19 cellular contexts compared by ENCODE assay signal in genomic region chr2:48318118-48318517, GRCh38. TPM values are rescaled to one million over a fixed set of nuclear protein-coding genes. Genes with fewer than 3 reads are reported as not detected.
DNase-seq lines count a peak whose midpoint lies in the region; ATAC-seq, FAIRE-seq and TF ChIP-seq lines count a peak whose summit lies in the region.
"Had no signal": no experiment of that assay in that cellular context is flagged by ENCODE, and none has a peak within 500 bp of the region (broad histone marks: within the 10 kb centered on the region; RNA-seq: fewer than 3 reads in every experiment).

No MANE protein-coding gene starts in this region.

- CTCF ChIA-PET in OCI-LY7 (lab: Charles Lee; ENCODE audit: unreplicated experiment) = no interaction called here

- POLR2A ChIA-PET in OCI-LY7 (lab: Charles Lee) = no interaction called here

- peaks cover 10% of the 10 kb centered on the region; the same call in 1 of the 2 replicates for H4K20me1 ChIP-seq in OCI-LY7 (ENCODE audit: insufficient read depth, low read length)

- H3K9me3 ChIP-seq in OCI-LY7 (ENCODE audit: low read length) = no peaks in the 10 kb centered on the region; the same call in 1 of the 2 replicates
- H3K9me3 ChIP-seq: HAP-1, psoas muscle, SK-N-SH, spleen had no signal

- no peaks in the 10 kb centered on the region for H3K9me2 ChIP-seq in OCI-LY7 (ENCODE audit: insufficient read depth, low read length)
- H3K9me2 ChIP-seq: SK-N-SH had no signal

- H3K4me1 Mint-ChIP-seq in activated T-cell treated with anti-CD3 and anti-CD28 coated beads, Interleukin-2, amount 50 U/mL, for 72 hours (ENCODE audit: low read depth) = peaks cover 54% of the 10 kb centered on the region
- H3K4me1 Mint-ChIP-seq in brain = peaks cover 47% of the 10 kb centered on the region
- peaks cover 51% of the 10 kb centered on the region for H3K4me1 Mint-ChIP-seq in stimulated activated naive CD8-positive, alpha-beta T cell treated with anti-CD3 and anti-CD28 coated beads, Interleukin-15, amount 100 ng/mL, for 72 hours

- H2AFZ ChIP-seq in OCI-LY7 (ENCODE audit: low read length) = no peak overlapping the region

- no peak overlapping the region for H3K27ac ChIP-seq in OCI-LY7 (ENCODE audit: low read depth, low read length, poor library complexity, severe bottlenecking)
- H3K27ac ChIP-seq: psoas muscle had no signal

- no peak for ATAC-seq in activated T-cell treated with anti-CD3 and anti-CD28 coated beads, Interleukin-2, amount 50 U/mL, for 72 hours (replicated peaks in 1 of 2)
- ATAC-seq in stimulated activated naive CD8-positive, alpha-beta T cell treated with anti-CD3 and anti-CD28 coated beads, Interleukin-15, amount 100 ng/mL, for 72 hours = no peak
- no peak for ATAC-seq in HG02763 (IDR thresholded peaks at IDR 0.05; ENCODE audit: unreplicated experiment)
- ATAC-seq: activated naive CD4-positive, alpha-beta T cell treated with anti-CD3 and anti-CD28 coated beads, Interleukin-2, amount 50 U/mL, for 72 hours; psoas muscle had no signal

- BruUV-seq in OCI-LY7 (replicated peaks; lab: Mats Ljungman, UMichigan) = no TSS peak

- DNase-seq in activated T-cell treated with anti-CD3 and anti-CD28 coated beads, Interleukin-2, amount 50 U/mL, for 72 hours = no peak
- DNase-seq in activated T-cell treated with anti-CD3 and anti-CD28 coated beads for 4 hours = no peak
- no peak for DNase-seq in OCI-LY7 (ENCODE audit: low spot score)
- DNase-seq in stimulated activated naive CD8-positive, alpha-beta T cell treated with anti-CD3 and anti-CD28 coated beads, Interleukin-15, amount 100 ng/mL, for 72 hours = no peak
- no peak for DNase-seq in NCI-H446 treated with DMSO at 0.1 percent for 48 hours (lab: John Stamatoyannopoulos, UW)
- DNase-seq in RCC 7860 (ENCODE audit: low spot score) = no peak
- DNase-seq: head of caudate nucleus, MV-4-11, NCI-H2029, NCI-H524 treated with DMSO at 0.1 percent for 48 hours, nephron progenitor cell, psoas muscle, SK-N-SH, spleen had no signal

- H3K27me3 Mint-ChIP-seq in activated T-cell treated with anti-CD3 and anti-CD28 coated beads, Interleukin-2, amount 50 U/mL, for 72 hours (ENCODE audit: low read depth) = no peaks in the 10 kb centered on the region
- H3K27me3 Mint-ChIP-seq in brain = peaks cover 4% of the 10 kb centered on the region
- no peaks in the 10 kb centered on the region for H3K27me3 Mint-ChIP-seq in stimulated activated naive CD8-positive, alpha-beta T cell treated with anti-CD3 and anti-CD28 coated beads, Interleukin-15, amount 100 ng/mL, for 72 hours

- H3K36me3 ChIP-seq in OCI-LY7 (ENCODE audit: insufficient read depth, low read length) = peaks cover 23% of the 10 kb centered on the region
- H3K36me3 ChIP-seq: HAP-1, spleen had no signal

- peak overlapping the region; percentile 23 to 70 for H3K4me3 Mint-ChIP-seq in activated T-cell treated with anti-CD3 and anti-CD28 coated beads, Interleukin-2, amount 50 U/mL, for 72 hours
- peak overlapping the region; percentile 45 to 78 (median 66) for H3K4me3 Mint-ChIP-seq in brain
- H3K4me3 Mint-ChIP-seq in stimulated activated naive CD8-positive, alpha-beta T cell treated with anti-CD3 and anti-CD28 coated beads, Interleukin-15, amount 100 ng/mL, for 72 hours = peak overlapping the region; percentile 49 to 66
- H3K4me3 Mint-ChIP-seq: nephron progenitor cell had no signal

- intact Hi-C loops in OCI-LY7 (cut with micrococcal nuclease; ENCODE audit: unreplicated experiment) = no loop called here

- peaks cover 4 to 5% of the 10 kb centered on the region in 2 donors for H3K36me3 Mint-ChIP-seq in activated T-cell treated with anti-CD3 and anti-CD28 coated beads, Interleukin-2, amount 50 U/mL, for 72 hours (ENCODE audit: insufficient read depth in 2 of 2)
- peaks cover 15% of the 10 kb centered on the region for H3K36me3 Mint-ChIP-seq in brain

- peak overlapping the region; percentile 66 for H3K27ac Mint-ChIP-seq in activated T-cell treated with anti-CD3 and anti-CD28 coated beads, Interleukin-2, amount 50 U/mL, for 72 hours
- peak overlapping the region in 4 of 5 experiments; percentile 5 to 47 (median 25) for H3K27ac Mint-ChIP-seq in brain
- H3K27ac Mint-ChIP-seq in stimulated activated naive CD8-positive, alpha-beta T cell treated with anti-CD3 and anti-CD28 coated beads, Interleukin-15, amount 100 ng/mL, for 72 hours = no peak overlapping the region
- H3K27ac Mint-ChIP-seq: nephron progenitor cell had no signal

- H3K4me3 ChIP-seq in OCI-LY7 (ENCODE audit: low read depth, low read length, poor library complexity, severe bottlenecking) = peak overlapping the region; percentile 42
- H3K4me3 ChIP-seq: HAP-1, psoas muscle, spleen had no signal

- TF ChIP-seq CTCF in OCI-LY7 (conservative IDR thresholded peaks at IDR 0.05; ENCODE audit: low read length) (no peak), brain (conservative IDR thresholded peaks at IDR 0.05) (no peak)

- H3K9me3 Mint-ChIP-seq in activated T-cell treated with anti-CD3 and anti-CD28 coated beads, Interleukin-2, amount 50 U/mL, for 72 hours = no peaks in the 10 kb centered on the region
- no peaks in the 10 kb centered on the region for H3K9me3 Mint-ChIP-seq in brain
- peaks cover under 1 to 3% of the 10 kb centered on the region in 2 donors for H3K9me3 Mint-ChIP-seq in stimulated activated naive CD8-positive, alpha-beta T cell treated with anti-CD3 and anti-CD28 coated beads, Interleukin-15, amount 100 ng/mL, for 72 hours
- H3K9me3 Mint-ChIP-seq: nephron progenitor cell had no signal

- peak overlapping the region; percentile 99 for H3K4me2 ChIP-seq in OCI-LY7 (ENCODE audit: low read length)
- H3K4me2 ChIP-seq: SK-N-SH had no signal

- H3K79me2 ChIP-seq in OCI-LY7 (ENCODE audit: insufficient read depth, low read depth, low read length) = peaks cover 85% of the 10 kb centered on the region

- no peak for FAIRE-seq in RCC 7860 (lab: Jason Lieb, UNC)
- FAIRE-seq: bronchial epithelial cell had no signal

- H3K4me1 ChIP-seq in OCI-LY7 (ENCODE audit: insufficient read depth, low read length, poor library complexity, severe bottlenecking) = peaks cover 60% of the 10 kb centered on the region

RNA-seq across cellular contexts. Expression of gene FOXN2, which starts 3.6 kb away (rescaled TPM):
- total RNA-seq in activated T-cell treated with anti-CD3 and anti-CD28 coated beads, Interleukin-2, amount 50 U/mL, for 72 hours = 10 to 100 TPM; 33.7 to 36.4 TPM
- 24.6 and 29.9 TPM in 2 replicates for total RNA-seq in OCI-LY7 (2014; rRNA removed; shearing (Covaris generic))
- 26.4 and 28.4 TPM in 2 replicates for total RNA-seq in OCI-LY7 (2022)
- 3.5 TPM for polyA plus RNA-seq in brain (ENCODE audit: insufficient read depth, low read depth, low replicate concordance)

Comparison
In these comparisons a context has a peak if more than half of its experiments do, and no peak if none do; other contexts are left out.
1. H3K27ac Mint-ChIP-seq: peak in activated T-cell treated with anti-CD3 and anti-CD28 coated beads, Interleukin-2, amount 50 U/mL, for 72 hours (single experiment) and brain (4 of 5); none in stimulated activated naive CD8-positive, alpha-beta T cell treated with anti-CD3 and anti-CD28 coated beads, Interleukin-15, amount 100 ng/mL, for 72 hours (0 of 2).
2. Peak in every context shown above with its lines, with median percentiles within 50 percentile points of each other: H3K4me3 Mint-ChIP-seq.